Comparison of ENCODE assay signal across 16 cellular contexts in genomic region chr5:157113007-157113406, GRCh38. TPM values are rescaled to one million over a fixed set of nuclear protein-coding genes. Genes with fewer than 3 reads are reported as not detected.
DNase-seq lines count a peak whose midpoint lies in the region; ATAC-seq and TF ChIP-seq lines count a peak whose summit lies in the region.
"Had no signal": no experiment of that assay in that cellular context is flagged by ENCODE, and none has a peak within 500 bp of the region (broad histone marks: within the 10 kb centered on the region; RNA-seq: fewer than 3 reads in every experiment).

No MANE protein-coding gene starts in this region.

- intact Hi-C loops in activated CD4-positive, alpha-beta memory T cell treated with anti-CD3 and anti-CD28 coated beads for 36 hours (cut with micrococcal nuclease) = no loop called here
- intact Hi-C loops in posterior vena cava (cut with DNase I) = no loop called here

- peaks cover 74% of the 10 kb centered on the region for H3K4me1 Mint-ChIP-seq in stimulated activated naive CD8-positive, alpha-beta T cell treated with anti-CD3 and anti-CD28 coated beads, Interleukin-15, Interleukin-2, amounts not matched to agents 100 ng/mL and 50 ng/mL, for 24 hours (ENCODE audit: low read depth)
- peaks cover 39% of the 10 kb centered on the region for H3K4me1 Mint-ChIP-seq in activated CD4-positive, alpha-beta memory T cell treated with anti-CD3 and anti-CD28 coated beads for 36 hours (ENCODE audit: low read depth)

- no peak overlapping the region for H3K4me3 Mint-ChIP-seq in stimulated activated naive CD8-positive, alpha-beta T cell treated with anti-CD3 and anti-CD28 coated beads, Interleukin-15, Interleukin-2, amounts not matched to agents 100 ng/mL and 50 ng/mL, for 24 hours
- H3K4me3 Mint-ChIP-seq in activated CD4-positive, alpha-beta memory T cell treated with anti-CD3 and anti-CD28 coated beads for 36 hours = no peak overlapping the region
- H3K4me3 Mint-ChIP-seq: B cell had no signal

- H3K36me3 Mint-ChIP-seq in stimulated activated naive CD8-positive, alpha-beta T cell treated with anti-CD3 and anti-CD28 coated beads, Interleukin-15, Interleukin-2, amounts not matched to agents 100 ng/mL and 50 ng/mL, for 24 hours (ENCODE audit: low read depth) = no peaks in the 10 kb centered on the region
- no peaks in the 10 kb centered on the region for H3K36me3 Mint-ChIP-seq in activated CD4-positive, alpha-beta memory T cell treated with anti-CD3 and anti-CD28 coated beads for 36 hours

- ATAC-seq in stimulated activated naive CD8-positive, alpha-beta T cell treated with anti-CD3 and anti-CD28 coated beads, Interleukin-15, Interleukin-2, amounts not matched to agents 100 U/mL and 50 U/mL, for 24 hours = no peak
- no peak for ATAC-seq in HG03175 (IDR thresholded peaks at IDR 0.05; ENCODE audit: unreplicated experiment)

- H3K27me3 Mint-ChIP-seq in stimulated activated naive CD8-positive, alpha-beta T cell treated with anti-CD3 and anti-CD28 coated beads, Interleukin-15, Interleukin-2, amounts not matched to agents 100 ng/mL and 50 ng/mL, for 24 hours = no peaks in the 10 kb centered on the region
- no peaks in the 10 kb centered on the region for H3K27me3 Mint-ChIP-seq in activated CD4-positive, alpha-beta memory T cell treated with anti-CD3 and anti-CD28 coated beads for 36 hours
- H3K27me3 Mint-ChIP-seq: B cell had no signal

- no peak for DNase-seq in stimulated activated naive CD8-positive, alpha-beta T cell treated with anti-CD3 and anti-CD28 coated beads, Interleukin-15, Interleukin-2, amounts not matched to agents 100 U/mL and 50 U/mL, for 24 hours
- no peak for DNase-seq in activated CD4-positive, alpha-beta memory T cell treated with anti-CD3 and anti-CD28 coated beads for 36 hours
- peak; percentile 65 for DNase-seq in fibroblast of peridontal ligament (ENCODE audit: extremely low read depth)
- no peak for DNase-seq in posterior vena cava (ENCODE audit: low spot score)
- no peak for DNase-seq in NCI-H1092 (lab: John Stamatoyannopoulos, UW)
- no peak for DNase-seq in GM13976 (ENCODE audit: low spot score)
- DNase-seq: activated gamma-delta T cell, NCI-H2029 treated with DMSO at 0.1 percent for 48 hours, NCI-H69, Peyer's patch had no signal

- no peak for TF ChIP-seq CTCF in GM13976 (IDR thresholded peaks at IDR 0.05; ENCODE audit: borderline replicate concordance, control extremely low read depth, extremely low read depth, insufficient read depth, missing control alignments)

- no peaks in the 10 kb centered on the region for H3K9me3 Mint-ChIP-seq in stimulated activated naive CD8-positive, alpha-beta T cell treated with anti-CD3 and anti-CD28 coated beads, Interleukin-15, Interleukin-2, amounts not matched to agents 100 ng/mL and 50 ng/mL, for 24 hours
- no peaks in the 10 kb centered on the region for H3K9me3 Mint-ChIP-seq in activated CD4-positive, alpha-beta memory T cell treated with anti-CD3 and anti-CD28 coated beads for 36 hours

- CTCF ChIA-PET in activated CD4-positive, alpha-beta memory T cell treated with anti-CD3 and anti-CD28 coated beads for 36 hours (lab: Charles Lee) = interaction anchor here (1.1 to 4.6 kb wide), 2 partner anchors 20 to 36 kb away, joined by 3 to 20 read pairs; no protein-coding TSS in a partner anchor

- in situ Hi-C loops in GM13976 (cut with MboI; ENCODE audit: low sequenced_read_pairs, unreplicated experiment) = no loop called here

- POLR2A ChIA-PET in activated CD4-positive, alpha-beta memory T cell treated with anti-CD3 and anti-CD28 coated beads for 36 hours (lab: Charles Lee) = no interaction called here

- H3K27ac Mint-ChIP-seq in stimulated activated naive CD8-positive, alpha-beta T cell treated with anti-CD3 and anti-CD28 coated beads, Interleukin-15, Interleukin-2, amounts not matched to agents 100 ng/mL and 50 ng/mL, for 24 hours = peak overlapping the region; percentile 82
- H3K27ac Mint-ChIP-seq in activated CD4-positive, alpha-beta memory T cell treated with anti-CD3 and anti-CD28 coated beads for 36 hours = peak overlapping the region; percentile 40
- H3K27ac Mint-ChIP-seq: B cell had no signal

RNA-seq across cellular contexts. Expression of gene HAVCR2, which starts 4.2 kb away (rescaled TPM):
- 10 to 100 TPM; 23.2 to 24.3 TPM for total RNA-seq in activated CD4-positive, alpha-beta memory T cell treated with anti-CD3 and anti-CD28 coated beads for 36 hours
- 10 to 100 TPM in 1 of 2 donors, 1 to 10 TPM in 1; 8.4 to 16.1 TPM for total RNA-seq in posterior vena cava

RNA-seq across cellular contexts. Expression of gene MED7, which starts 29.7 kb away (rescaled TPM):
- 10 to 100 TPM; 17.2 to 19.2 TPM for total RNA-seq in activated CD4-positive, alpha-beta memory T cell treated with anti-CD3 and anti-CD28 coated beads for 36 hours
- total RNA-seq in posterior vena cava = 10 to 100 TPM; 10.5 to 14.2 TPM

RNA-seq across cellular contexts. Expression of gene GARIN3, which starts 53.1 kb away (rescaled TPM):
- total RNA-seq in activated CD4-positive, alpha-beta memory T cell treated with anti-CD3 and anti-CD28 coated beads for 36 hours = 1 to 10 TPM; 1.3 to 1.4 TPM
- total RNA-seq in posterior vena cava = not detected
- total RNA-seq: B cell, liver, omental fat pad, Peyer's patch, thoracic aorta had no signal

RNA-seq across cellular contexts. Expression of gene HAVCR1, which starts 54.1 kb away (rescaled TPM):
- under 1 TPM; 0.27 to 0.40 TPM for total RNA-seq in activated CD4-positive, alpha-beta memory T cell treated with anti-CD3 and anti-CD28 coated beads for 36 hours
- under 1 TPM in 1 of 2 donors, not detected in 1; 0.19 TPM for total RNA-seq in posterior vena cava
- total RNA-seq: B cell, Peyer's patch had no signal
